In the genomic region with DNA sequence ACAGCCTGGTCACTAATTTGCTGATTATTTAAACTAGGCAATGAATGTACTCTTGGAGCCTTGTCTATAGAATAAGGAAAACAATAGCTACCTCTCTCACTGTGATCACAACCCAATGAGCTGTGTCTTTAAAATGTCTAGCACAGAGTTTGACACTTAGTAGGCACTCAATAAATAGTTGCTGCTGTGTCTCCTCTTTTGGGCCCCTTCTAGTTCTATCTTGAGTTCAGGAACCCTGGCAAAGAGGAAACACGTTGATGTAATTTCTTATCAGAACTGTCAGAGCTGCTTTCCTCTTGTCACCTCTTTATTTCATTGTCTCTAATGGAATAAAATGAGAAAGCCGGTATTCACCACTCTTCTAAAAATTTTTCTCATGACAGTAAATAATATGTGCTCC, we compare ENCODE assay signal across 22 cellular contexts.
"Had no signal": no experiment of that assay in that cellular context is flagged by ENCODE, and none has a peak within 500 bp of the region (broad histone marks: within the 10 kb centered on the region; RNA-seq: fewer than 3 reads in every experiment).

No MANE protein-coding gene starts in this region.

- H3K27me3 ChIP-seq: neutrophil, pancreas, right atrium auricular region, sigmoid colon, testis had no signal

- H3K4me1 ChIP-seq: esophagus squamous epithelium, sigmoid colon, testis, tibial artery had no signal

- DNase-seq: cortex of kidney; effector memory CD8-positive, alpha-beta T cell; erythroblast; esophagus squamous epithelium; immature natural killer cell; islet precursor cell; kidney glomerular epithelial cell; left colon; left ventricle myocardium inferior; natural killer cell; pancreas; sigmoid colon; stimulated activated CD4-positive, alpha-beta T cell treated with anti-CD3 and anti-CD28 coated beads, Interleukin-2, amount 100 ng/mL, for 24 hours; stimulated activated CD4-positive, alpha-beta T cell treated with anti-CD3 and anti-CD28 coated beads, Interleukin-4, amount 100 ng/mL, for 24 hours; stimulated activated naive CD8-positive, alpha-beta T cell treated with anti-CD3 and anti-CD28 coated beads, Interleukin-15, Interleukin-2, amounts not matched to agents 100 U/mL and 50 U/mL, for 24 hours; substantia nigra; testis; tibial artery had no signal

- H3K36me3 ChIP-seq: esophagus squamous epithelium, left ventricle myocardium inferior, neutrophil, pancreas, right atrium auricular region, sigmoid colon, tibial artery had no signal

- H3K27ac ChIP-seq: esophagus squamous epithelium, left ventricle myocardium inferior, neutrophil, pancreas, right atrium auricular region, sigmoid colon, testis, tibial artery had no signal

- H3K9me3 ChIP-seq: esophagus squamous epithelium, neutrophil, pancreas, testis, tibial artery had no signal

- ATAC-seq: effector memory CD8-positive, alpha-beta T cell; left colon; natural killer cell; pancreas; stimulated activated effector memory CD8-positive, alpha-beta T cell treated with anti-CD3 and anti-CD28 coated beads, Interleukin-12 subunit alpha, Interleukin-12 subunit beta, amount 100 ng/mL, for 72 hours; stimulated activated naive CD8-positive, alpha-beta T cell treated with anti-CD3 and anti-CD28 coated beads, Interleukin-15, Interleukin-2, amounts not matched to agents 100 U/mL and 50 U/mL, for 24 hours had no signal

- H3K4me3 ChIP-seq: esophagus squamous epithelium, left ventricle myocardium inferior, lung, pancreas, right atrium auricular region, sigmoid colon, testis, tibial artery had no signal
